Comparison of ENCODE assay signal across 16 cellular contexts in the genomic region with DNA sequence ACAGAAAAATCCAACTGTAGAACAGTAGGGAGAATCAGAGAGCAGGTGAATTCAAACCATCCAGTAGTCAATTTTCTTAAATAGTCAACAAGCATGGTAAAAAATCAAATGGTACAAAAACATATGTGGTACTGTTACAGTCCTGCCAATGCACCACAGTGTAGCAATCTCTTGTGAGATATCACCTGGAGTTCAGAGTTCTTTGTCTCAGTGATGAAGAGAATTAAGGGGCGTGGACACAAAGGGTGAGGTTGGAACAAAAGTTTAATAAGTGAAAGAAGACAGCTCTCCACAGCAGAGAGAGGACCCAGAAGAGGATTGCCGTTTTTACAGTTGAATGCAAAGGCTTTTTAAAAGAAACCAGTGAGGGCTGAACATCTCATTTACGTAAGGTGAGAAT.
"Had no signal": no experiment of that assay in that cellular context is flagged by ENCODE, and none has a peak within 500 bp of the region (broad histone marks: within the 10 kb centered on the region; RNA-seq: fewer than 3 reads in every experiment).

No MANE protein-coding gene starts in this region.

- H3K27me3 ChIP-seq: ascending aorta, transverse colon had no signal

- H3K4me3 Mint-ChIP-seq: activated naive CD4-positive, alpha-beta T cell treated with anti-CD3 and anti-CD28 coated beads, Interleukin-2, amount 10 ng/mL, durations not matched to agents 7 days and 5 days; memory B cell; natural killer cell had no signal

- ATAC-seq: natural killer cell; stimulated activated naive CD8-positive, alpha-beta T cell treated with anti-CD3 and anti-CD28 coated beads, Interleukin-15, Interleukin-2, amounts not matched to agents 100 U/mL and 50 U/mL, for 24 hours had no signal

- H3K4me3 ChIP-seq: ascending aorta, left ventricle myocardium inferior, skin epidermis, transverse colon had no signal

- H3K9me3 ChIP-seq: left ventricle myocardium inferior, transverse colon had no signal

- H3K4me1 ChIP-seq: left ventricle myocardium inferior had no signal

- DNase-seq: activated CD4-positive, alpha-beta T cell treated with anti-CD3 and anti-CD28 coated beads for 4 hours; activated CD8-positive, alpha-beta memory T cell treated with anti-CD3 and anti-CD28 coated beads for 24 hours; activated naive CD4-positive, alpha-beta T cell treated with anti-CD3 and anti-CD28 coated beads, Interleukin-2, amount 10 ng/mL, durations not matched to agents 7 days and 5 days; activated T-cell treated with anti-CD3 and anti-CD28 coated beads for 4 hours; hippocampal formation; kidney; left ventricle myocardium inferior; natural killer cell; nucleus accumbens; posterior cingulate gyrus; stimulated activated CD4-positive, alpha-beta T cell treated with anti-CD3 and anti-CD28 coated beads, Interleukin-4, amount 100 ng/mL, for 24 hours; stimulated activated naive CD8-positive, alpha-beta T cell treated with anti-CD3 and anti-CD28 coated beads, Interleukin-15, Interleukin-2, amounts not matched to agents 100 U/mL and 50 U/mL, for 24 hours; transverse colon had no signal

- H3K27ac Mint-ChIP-seq: activated naive CD4-positive, alpha-beta T cell treated with anti-CD3 and anti-CD28 coated beads, Interleukin-2, amount 10 ng/mL, durations not matched to agents 7 days and 5 days; memory B cell; natural killer cell had no signal

- H3K36me3 Mint-ChIP-seq: activated naive CD4-positive, alpha-beta T cell treated with anti-CD3 and anti-CD28 coated beads, Interleukin-2, amount 10 ng/mL, durations not matched to agents 7 days and 5 days had no signal

- H3K4me1 Mint-ChIP-seq: activated naive CD4-positive, alpha-beta T cell treated with anti-CD3 and anti-CD28 coated beads, Interleukin-2, amount 10 ng/mL, durations not matched to agents 7 days and 5 days; memory B cell; natural killer cell had no signal

- H3K27me3 Mint-ChIP-seq: activated naive CD4-positive, alpha-beta T cell treated with anti-CD3 and anti-CD28 coated beads, Interleukin-2, amount 10 ng/mL, durations not matched to agents 7 days and 5 days; memory B cell had no signal

- H3K9me3 Mint-ChIP-seq: natural killer cell had no signal

- H3K36me3 ChIP-seq: transverse colon had no signal

- H3K27ac ChIP-seq: ascending aorta, left ventricle myocardium inferior, skin epidermis, transverse colon had no signal
